In genomic region chr12:121812320-121812871, GRCh38 we compare ENCODE assay signal across 8 cellular contexts. TPM values are rescaled to one million over a fixed set of nuclear protein-coding genes. Genes with fewer than 3 reads are reported as not detected.
A peak's percentile ranks its signal among the peaks of the same experiment; 100 is the strongest.
DNase-seq lines count a peak whose midpoint lies in the region; ATAC-seq and TF ChIP-seq lines count a peak whose summit lies in the region.

No MANE protein-coding gene starts in this region.

- TF ChIP-seq CTCF in HFFc6 (IDR thresholded peaks at IDR 0.05) (no peak; the same call in none of the 2 replicates), RWPE1 (conservative IDR thresholded peaks at IDR 0.05; ENCODE audit: low read depth) (peak; percentile 72; the same call in 1 of the 2 replicates)

- peak overlapping the region; percentile 54 for H3K27ac Mint-ChIP-seq in HFFc6
- H3K27ac Mint-ChIP-seq in stimulated activated naive B cell treated with anti-CD40 and anti-IgM and Interleukin-4, amounts not matched to agents 10 μg/mL and 1 μg/mL and 100 μg/mL, for 72 hours: peak overlapping the region; percentile 71

- CTCF ChIA-PET in RWPE1 (lab: Yijun Ruan, JAX): interaction anchor here (0.7 to 9.2 kb wide), 12 partner anchors 10 to 122 kb away, joined by 3 to 212 read pairs (median 4); partner anchors contain the start of genes PSMD9, RHOF, SETD1B and TMEM120B

- peak; percentile 84 for ATAC-seq in left lobe of liver
- peak; percentile 31 to 32 for ATAC-seq in stimulated activated naive B cell treated with anti-CD40 and anti-IgM and Interleukin-4, amounts not matched to agents 10 μg/mL and 1 μg/mL and 100 μg/mL, for 72 hours (replicated peaks)
- no peak for ATAC-seq in HG03520 (IDR thresholded peaks at IDR 0.05; ENCODE audit: unreplicated experiment)
- ATAC-seq in HG02571 (IDR thresholded peaks at IDR 0.05; ENCODE audit: unreplicated experiment): no peak

- peak overlapping the region; percentile 99 for H3K27ac ChIP-seq in RWPE1

- POLR2A ChIA-PET in RWPE1 (lab: Yijun Ruan, JAX; ENCODE audit: low non-redundant PET): interaction anchor here (1.3 to 1.7 kb wide), 3 partner anchors 9 to 18 kb away, joined by 3 to 12 read pairs (median 4); no protein-coding TSS in a partner anchor

- H3K36me3 Mint-ChIP-seq in HFFc6 (ENCODE audit: low read depth): peaks cover 19% of the 10 kb centered on the region
- peaks cover 59 to 61% of the 10 kb centered on the region in 2 donors for H3K36me3 Mint-ChIP-seq in stimulated activated naive B cell treated with anti-CD40 and anti-IgM and Interleukin-4, amounts not matched to agents 10 μg/mL and 1 μg/mL and 100 μg/mL, for 72 hours

- H3K4me1 Mint-ChIP-seq in HFFc6 (ENCODE audit: low read depth): peaks cover 31% of the 10 kb centered on the region
- peaks cover 32 to 56% of the 10 kb centered on the region in 2 donors for H3K4me1 Mint-ChIP-seq in stimulated activated naive B cell treated with anti-CD40 and anti-IgM and Interleukin-4, amounts not matched to agents 10 μg/mL and 1 μg/mL and 100 μg/mL, for 72 hours

- H3K4me3 Mint-ChIP-seq in HFFc6: peak overlapping the region; percentile 92
- peak overlapping the region; percentile 87 to 91 for H3K4me3 Mint-ChIP-seq in stimulated activated naive B cell treated with anti-CD40 and anti-IgM and Interleukin-4, amounts not matched to agents 10 μg/mL and 1 μg/mL and 100 μg/mL, for 72 hours

- no peaks in the 10 kb centered on the region for H3K9me3 Mint-ChIP-seq in HFFc6
- H3K9me3 Mint-ChIP-seq in stimulated activated naive B cell treated with anti-CD40 and anti-IgM and Interleukin-4, amounts not matched to agents 10 μg/mL and 1 μg/mL and 100 μg/mL, for 72 hours: no peaks in the 10 kb centered on the region

- H3K27me3 Mint-ChIP-seq in HFFc6 (ENCODE audit: insufficient read depth): peaks cover 2% of the 10 kb centered on the region
- H3K27me3 Mint-ChIP-seq in stimulated activated naive B cell treated with anti-CD40 and anti-IgM and Interleukin-4, amounts not matched to agents 10 μg/mL and 1 μg/mL and 100 μg/mL, for 72 hours: no peaks in the 10 kb centered on the region

- DNase-seq in ELF-1 (ENCODE audit: low read depth, low spot score) (peak; percentile 87), HFFc6 (peak; percentile 59), RWPE1 (ENCODE audit: low spot score) (peak; percentile 87), dedifferentiated amniotic fluid mesenchymal stem cell (ENCODE audit: extremely low spot score) (peak; percentile 52), left lobe of liver (ENCODE audit: low spot score) (peak; percentile 86)
- DNase-seq in stimulated activated naive B cell treated with anti-CD40 and anti-IgM and Interleukin-4, amounts not matched to agents 10 μg/mL and 1 μg/mL and 100 μg/mL, for 72 hours: no peak

RNA-seq across cellular contexts. Expression of gene SETD1B, which starts 8.6 kb away (rescaled TPM):
- total RNA-seq in HFFc6 (2021; fragmentation: NEBNext Ultra II Directional; extraction: Animal tissue kit (Norgen Biotek cat#: 25700)): 10 to 100 TPM; 18.5 to 22.0 (median 20.9) TPM
- total RNA-seq in left lobe of liver: 12.8 TPM

RNA-seq across cellular contexts. Expression of gene RHOF, which starts 18.9 kb away (rescaled TPM):
- total RNA-seq in HFFc6 (2021; fragmentation: NEBNext Ultra II Directional; extraction: Animal tissue kit (Norgen Biotek cat#: 25700)): 1 to 10 TPM; 3.2 to 4.2 (median 3.6) TPM
- total RNA-seq in left lobe of liver: 7.9 TPM

RNA-seq across cellular contexts. Expression of gene HPD, which starts 46.3 kb away (rescaled TPM):
- total RNA-seq in HFFc6 (2021; fragmentation: NEBNext Ultra II Directional; extraction: Animal tissue kit (Norgen Biotek cat#: 25700)): under 1 TPM in 4 of 6 experiments, not detected in 2; 0.14 to 0.25 (median 0.21) TPM
- 1,410 TPM for total RNA-seq in left lobe of liver

Comparison
In these comparisons a context has a peak if more than half of its experiments do, and no peak if none do; other contexts are left out.
1. ATAC-seq: peak in left lobe of liver (single experiment) and stimulated activated naive B cell treated with anti-CD40 and anti-IgM and Interleukin-4, amounts not matched to agents 10 μg/mL and 1 μg/mL and 100 μg/mL, for 72 hours (2 of 2); none in HG03520 (single experiment) and HG02571 (single experiment).
2. RNA of gene HPD, which starts 46.3 kb away (total RNA-seq): 1,410 TPM in left lobe of liver (single experiment); 0.14 to 0.25 TPM in HFFc6; every median in the first group is over 1,000 times any median in the second.